8 cellular contexts compared by ENCODE assay signal in genomic region chr22:50526849-50527801, GRCh38. TPM values are rescaled to one million over a fixed set of nuclear protein-coding genes. Genes with fewer than 3 reads are reported as not detected.
DNase-seq lines count a peak whose midpoint lies in the region; ATAC-seq, FAIRE-seq and TF ChIP-seq lines count a peak whose summit lies in the region.

No MANE protein-coding gene starts in this region.

- no peaks in the 10 kb centered on the region for H3K27me3 ChIP-seq in foreskin keratinocyte
- H3K27me3 ChIP-seq in pancreas, result peaks cover 0 to 6% (median 0%) of the 10 kb centered on the region in 4 donors

- H3K36me3 ChIP-seq in pancreas, result peaks cover 0 to 15% (median 10%) of the 10 kb centered on the region in 3 donors

- H3K4me3 ChIP-seq in pancreas, result peak overlapping the region; percentile 59 to 75 (median 68)

- H3K9me3 Mint-ChIP-seq in activated CD8-positive, alpha-beta memory T cell treated with anti-CD3 and anti-CD28 coated beads, Interleukin-2, amount 10 ng/mL, durations not matched to agents 7 days and 5 days (ENCODE audit: low read depth), result no peaks in the 10 kb centered on the region

- in situ Hi-C loops in KBM-7 (cut with MboI; ENCODE audit: low pct_unique_long_range_greater_than_20kb, low sequenced_read_pairs), result no loop called here

- no peaks in the 10 kb centered on the region for H3K9me3 ChIP-seq in pancreas

- no peak for FAIRE-seq in pancreas (lab: Jason Lieb, UNC)

- WGBS in pancreas, 2 donors, result 73 to 74% methylated on average over 29 of the region's 29 CpGs

- no peaks in the 10 kb centered on the region for H3K27me3 Mint-ChIP-seq in activated CD8-positive, alpha-beta memory T cell treated with anti-CD3 and anti-CD28 coated beads, Interleukin-2, amount 10 ng/mL, durations not matched to agents 7 days and 5 days

- intact Hi-C loops in pancreas (cut with DNase I), result no loop called here

- H3K4me3 Mint-ChIP-seq in activated CD8-positive, alpha-beta memory T cell treated with anti-CD3 and anti-CD28 coated beads, Interleukin-2, amount 10 ng/mL, durations not matched to agents 7 days and 5 days, result peak overlapping the region; percentile 80

- DNase-seq in GF-D8 (lab: John Stamatoyannopoulos, UW), result peak; percentile 33
- peak; percentile 70 for DNase-seq in KBM-7
- DNase-seq in activated CD8-positive, alpha-beta memory T cell treated with anti-CD3 and anti-CD28 coated beads, Interleukin-2, amount 10 ng/mL, durations not matched to agents 7 days and 5 days, result peak; percentile 82
- DNase-seq in foreskin keratinocyte, result no peak
- peak in 4 of 6 donors; percentile 50 to 80 (median 68) for DNase-seq in pancreas
- DNase-seq in retina, result no peak
- DNase-seq in NCI-H1048 (lab: John Stamatoyannopoulos, UW), result no peak

- peak overlapping the region; percentile 70 for H3K27ac ChIP-seq in foreskin keratinocyte
- peak overlapping the region; percentile 88 to 94 (median 90) for H3K27ac ChIP-seq in pancreas

- H3K27ac Mint-ChIP-seq in activated CD8-positive, alpha-beta memory T cell treated with anti-CD3 and anti-CD28 coated beads, Interleukin-2, amount 10 ng/mL, durations not matched to agents 7 days and 5 days, result peak overlapping the region; percentile 94

- ATAC-seq in activated CD8-positive, alpha-beta memory T cell treated with anti-CD3 and anti-CD28 coated beads, Interleukin-2, amount 10 ng/mL, durations not matched to agents 7 days and 5 days, result peak; percentile 7
- ATAC-seq in foreskin keratinocyte (no peak), pancreas (no peak), GM18909 (IDR thresholded peaks at IDR 0.05; ENCODE audit: poor library complexity, unreplicated experiment) (no peak)

- peaks cover 22% of the 10 kb centered on the region for H3K36me3 Mint-ChIP-seq in activated CD8-positive, alpha-beta memory T cell treated with anti-CD3 and anti-CD28 coated beads, Interleukin-2, amount 10 ng/mL, durations not matched to agents 7 days and 5 days

- CTCF ChIA-PET in activated CD8-positive, alpha-beta memory T cell treated with anti-CD3 and anti-CD28 coated beads, Interleukin-2, amount 10 ng/mL, durations not matched to agents 7 days and 5 days (lab: Charles Lee), result interaction anchor here (0.6 to 7.1 kb wide), 7 partner anchors 12 to 93 kb away, joined by 3 to 69 read pairs (median 29); partner anchors contain the start of genes LMF2 and SYCE3

- peaks cover 44% of the 10 kb centered on the region for H3K4me1 Mint-ChIP-seq in activated CD8-positive, alpha-beta memory T cell treated with anti-CD3 and anti-CD28 coated beads, Interleukin-2, amount 10 ng/mL, durations not matched to agents 7 days and 5 days

- TF ChIP-seq CTCF in foreskin keratinocyte (conservative IDR thresholded peaks at IDR 0.05), result no peak
- no peak for TF ChIP-seq CTCF in pancreas (IDR thresholded peaks at IDR 0.05)

- no peaks in the 10 kb centered on the region for H3K4me1 ChIP-seq in foreskin keratinocyte
- H3K4me1 ChIP-seq in pancreas, result peaks cover 7 to 20% (median 12%) of the 10 kb centered on the region in 3 donors

RNA-seq across cellular contexts. Expression of gene SCO2, which starts 1.7 kb away (rescaled TPM):
- total RNA-seq in activated CD8-positive, alpha-beta memory T cell treated with anti-CD3 and anti-CD28 coated beads, Interleukin-2, amount 10 ng/mL, durations not matched to agents 7 days and 5 days, result 10 to 100 TPM in 1 of 2 experiments, 1 to 10 TPM in 1; 9.1 to 11.6 TPM
- total RNA-seq in foreskin keratinocyte (1.3 and 1.9 TPM in 2 replicates), pancreas (1 to 10 TPM in 5 of 6 donors, not detected in 1; 1.2 to 3.1 (median 1.6) TPM)
- polyA plus RNA-seq in foreskin keratinocyte (1.5 and 1.8 TPM in 2 replicates), pancreas (1 to 10 TPM in 1 of 2 donors, under 1 TPM in 1; 0.65 to 3.8 TPM)

RNA-seq across cellular contexts. Expression of gene TYMP, which starts 2.7 kb away (rescaled TPM):
- total RNA-seq in activated CD8-positive, alpha-beta memory T cell treated with anti-CD3 and anti-CD28 coated beads, Interleukin-2, amount 10 ng/mL, durations not matched to agents 7 days and 5 days, result 100 to 1,000 TPM in 1 of 2 experiments, 10 to 100 TPM in 1; 93.1 to 108 TPM
- 46.6 and 56.6 TPM in 2 replicates for total RNA-seq in foreskin keratinocyte
- 50.0 and 66.5 TPM in 2 replicates for polyA plus RNA-seq in foreskin keratinocyte
- total RNA-seq in pancreas, result 10 to 100 TPM in 4 of 6 donors, 1 to 10 TPM in 2; 5.8 to 68.6 (median 12.4) TPM
- polyA plus RNA-seq in pancreas, result 10 to 100 TPM; 36.0 to 58.6 TPM

RNA-seq across cellular contexts. Expression of gene KLHDC7B, which starts 18.6 kb away (rescaled TPM):
- 10 to 100 TPM; 10.2 to 12.0 TPM for total RNA-seq in activated CD8-positive, alpha-beta memory T cell treated with anti-CD3 and anti-CD28 coated beads, Interleukin-2, amount 10 ng/mL, durations not matched to agents 7 days and 5 days
- total RNA-seq in foreskin keratinocyte, result not detected in 2 replicates
- polyA plus RNA-seq in foreskin keratinocyte, result 0.02 TPM in 1 of 2 replicates, not detected in the other
- total RNA-seq in pancreas, result 1 to 10 TPM in 1 of 6 donors, under 1 TPM in 5; 0.03 to 2.1 (median 0.12) TPM
- under 1 TPM in 1 of 2 donors, not detected in 1; 0.15 TPM for polyA plus RNA-seq in pancreas

RNA-seq across cellular contexts. Expression of gene NCAPH2, which starts 19.1 kb away (rescaled TPM):
- 100 to 1,000 TPM; 136 to 181 TPM for total RNA-seq in activated CD8-positive, alpha-beta memory T cell treated with anti-CD3 and anti-CD28 coated beads, Interleukin-2, amount 10 ng/mL, durations not matched to agents 7 days and 5 days
- total RNA-seq in foreskin keratinocyte, result 66.6 and 68.4 TPM in 2 replicates
- polyA plus RNA-seq in foreskin keratinocyte, result 54.9 and 56.9 TPM in 2 replicates
- total RNA-seq in pancreas, result 10 to 100 TPM; 15.9 to 27.1 (median 23.0) TPM
- 10 to 100 TPM; 56.8 to 70.1 TPM for polyA plus RNA-seq in pancreas

RNA-seq across cellular contexts. Expression of gene LMF2, which starts 19.6 kb away (rescaled TPM):
- total RNA-seq in activated CD8-positive, alpha-beta memory T cell treated with anti-CD3 and anti-CD28 coated beads, Interleukin-2, amount 10 ng/mL, durations not matched to agents 7 days and 5 days, result 100 to 1,000 TPM in 1 of 2 experiments, 10 to 100 TPM in 1; 98.6 to 138 TPM
- total RNA-seq in foreskin keratinocyte (39.3 and 44.0 TPM in 2 replicates), pancreas (100 to 1,000 TPM in 4 of 6 donors, 10 to 100 TPM in 2; 50.3 to 162 (median 122) TPM)
- polyA plus RNA-seq in foreskin keratinocyte (56.2 and 65.4 TPM in 2 replicates), pancreas (100 to 1,000 TPM; 142 to 175 TPM)

Comparison
In these comparisons a context has a peak if more than half of its experiments do, and no peak if none do; other contexts are left out.
1. DNase-seq: peak in GF-D8 (single experiment), KBM-7 (single experiment), activated CD8-positive, alpha-beta memory T cell treated with anti-CD3 and anti-CD28 coated beads, Interleukin-2, amount 10 ng/mL, durations not matched to agents 7 days and 5 days (single experiment) and pancreas (4 of 6); none in foreskin keratinocyte (0 of 2), retina (single experiment) and NCI-H1048 (single experiment).